8 cellular contexts compared by ENCODE assay signal in the genomic region with DNA sequence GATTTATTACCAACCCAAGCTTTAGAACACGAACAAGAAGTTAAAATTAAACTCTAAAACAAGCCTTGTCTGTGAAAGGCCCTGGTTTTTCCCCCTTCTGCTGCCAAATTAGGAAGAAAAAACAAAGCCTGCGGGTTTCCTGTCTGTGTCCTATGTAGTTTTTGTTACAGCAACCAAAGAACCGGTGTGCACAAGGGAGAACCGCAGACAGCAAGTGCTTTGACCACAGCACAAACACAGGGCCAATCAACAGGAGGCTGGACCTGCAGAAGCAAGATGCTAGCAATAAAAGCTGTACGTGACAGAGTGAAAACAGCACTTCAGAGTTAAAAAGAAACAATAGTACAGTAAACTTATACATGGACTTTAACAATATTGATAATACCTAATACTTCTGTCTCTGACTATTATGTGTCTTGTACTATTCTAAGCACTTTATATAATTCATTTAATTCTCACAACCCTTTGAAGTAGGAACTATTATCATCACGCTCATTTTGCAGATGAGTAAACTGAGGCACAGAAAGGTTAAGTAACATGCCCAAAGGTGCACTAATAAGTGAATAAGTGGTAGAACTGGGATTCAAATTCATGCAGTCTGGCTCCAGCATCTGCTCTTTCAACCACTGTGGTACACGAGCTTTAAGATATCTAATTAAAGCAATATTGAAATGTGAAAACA.
DNase-seq lines count a peak whose midpoint lies in the region; ATAC-seq and TF ChIP-seq lines count a peak whose summit lies in the region.

No MANE protein-coding gene starts in this region.

- peak; percentile 81 for DNase-seq in GF-D8 (lab: John Stamatoyannopoulos, UW)
- DNase-seq in KBM-7 = peak; percentile 82
- peak; percentile 84 for DNase-seq in activated CD8-positive, alpha-beta T cell treated with anti-CD3 and anti-CD28 coated beads for 36 hours
- peak; percentile 32 for DNase-seq in esophagus squamous epithelium (lab: John Stamatoyannopoulos, UW)
- DNase-seq in putamen (ENCODE audit: low spot score) = peak; percentile 42
- DNase-seq in NCI-H1694 treated with DMSO at 0.1 percent for 48 hours (lab: John Stamatoyannopoulos, UW) = no peak
- no peak for DNase-seq in NCI-H1417 (lab: John Stamatoyannopoulos, UW)

- peak overlapping the region in 1 of 4 donors; percentile 40 for H3K4me3 ChIP-seq in esophagus squamous epithelium

- peaks cover 0 to 19% (median 0%) of the 10 kb centered on the region in 3 donors for H3K36me3 ChIP-seq in esophagus squamous epithelium

- peak overlapping the region; percentile 89 to 95 (median 92) for H3K27ac ChIP-seq in esophagus squamous epithelium

- H3K4me1 ChIP-seq in esophagus squamous epithelium = peaks cover 21 to 85% (median 67%) of the 10 kb centered on the region in 3 donors

- H3K27ac Mint-ChIP-seq in activated CD8-positive, alpha-beta T cell treated with anti-CD3 and anti-CD28 coated beads for 36 hours = peak overlapping the region; percentile 99

- TF ChIP-seq CTCF in activated CD8-positive, alpha-beta T cell treated with anti-CD3 and anti-CD28 coated beads for 36 hours (IDR thresholded peaks at IDR 0.05) = no peak
- TF ChIP-seq CTCF in esophagus squamous epithelium (IDR thresholded peaks at IDR 0.05) = no peak

- H3K4me1 Mint-ChIP-seq in activated CD8-positive, alpha-beta T cell treated with anti-CD3 and anti-CD28 coated beads for 36 hours (ENCODE audit: low read depth) = peaks cover 93% of the 10 kb centered on the region

- no peaks in the 10 kb centered on the region for H3K27me3 ChIP-seq in esophagus squamous epithelium

- ATAC-seq in GM21528 (IDR thresholded peaks at IDR 0.05; ENCODE audit: low FRiP score, unreplicated experiment) = peak; percentile 61
- peak; percentile 20 for ATAC-seq in activated CD8-positive, alpha-beta T cell treated with anti-CD3 and anti-CD28 coated beads for 36 hours

- TF ChIP-seq POLR2A in esophagus squamous epithelium (IDR thresholded peaks at IDR 0.05) = no peak

- H3K27me3 Mint-ChIP-seq in activated CD8-positive, alpha-beta T cell treated with anti-CD3 and anti-CD28 coated beads for 36 hours = no peaks in the 10 kb centered on the region

- no peaks in the 10 kb centered on the region for H3K9me3 ChIP-seq in esophagus squamous epithelium

- intact Hi-C loops in activated CD8-positive, alpha-beta T cell treated with anti-CD3 and anti-CD28 coated beads for 36 hours (cut with micrococcal nuclease) = loop anchor here (1.0 to 5.0 kb wide), 4 partner anchors 26 to 58 kb away; no protein-coding TSS in a partner anchor
- intact Hi-C loops in esophagus squamous epithelium (cut with DNase I) = loop anchor here (10.0 kb wide), 1 partner anchor 64 kb away; a partner anchor contains a TSS

- H3K9me3 Mint-ChIP-seq in activated CD8-positive, alpha-beta T cell treated with anti-CD3 and anti-CD28 coated beads for 36 hours = no peaks in the 10 kb centered on the region

- peak overlapping the region; percentile 57 for H3K4me3 Mint-ChIP-seq in activated CD8-positive, alpha-beta T cell treated with anti-CD3 and anti-CD28 coated beads for 36 hours

- in situ Hi-C loops in KBM-7 (cut with MboI; ENCODE audit: low pct_unique_long_range_greater_than_20kb, low sequenced_read_pairs) = no loop called here

- POLR2A ChIA-PET in activated CD8-positive, alpha-beta T cell treated with anti-CD3 and anti-CD28 coated beads for 36 hours (lab: Charles Lee) = interaction anchor here (0.9 to 11.0 kb wide), 20 partner anchors 9 to 81 kb away, joined by 3 to 159 read pairs (median 7); a partner anchor contains a TSS

- peaks cover 52% of the 10 kb centered on the region for H3K36me3 Mint-ChIP-seq in activated CD8-positive, alpha-beta T cell treated with anti-CD3 and anti-CD28 coated beads for 36 hours (ENCODE audit: low read depth)

- CTCF ChIA-PET in activated CD8-positive, alpha-beta T cell treated with anti-CD3 and anti-CD28 coated beads for 36 hours (lab: Charles Lee) = interaction anchor here (0.9 to 11.5 kb wide), 16 partner anchors 9 to 196 kb away, joined by 3 to 173 read pairs (median 4); a partner anchor contains a TSS

- 15 to 16% methylated on average over 7 of the region's 7 CpGs for WGBS in esophagus squamous epithelium, 2 donors

Comparison
In these comparisons a context has a peak if more than half of its experiments do, and no peak if none do; other contexts are left out.
1. DNase-seq: peak in GF-D8 (single experiment), KBM-7 (single experiment), activated CD8-positive, alpha-beta T cell treated with anti-CD3 and anti-CD28 coated beads for 36 hours (single experiment), esophagus squamous epithelium (single experiment) and putamen (single experiment); none in NCI-H1694 treated with DMSO at 0.1 percent for 48 hours (single experiment) and NCI-H1417 (0 of 3).